ENCODE assay signal across 13 cellular contexts in genomic region chr12:12510141-12510540, GRCh38. TPM values are rescaled to one million over a fixed set of nuclear protein-coding genes. Genes with fewer than 3 reads are reported as not detected.
DNase-seq lines count a peak whose midpoint lies in the region; ATAC-seq and TF ChIP-seq lines count a peak whose summit lies in the region.
"Had no signal": no experiment of that assay in that cellular context is flagged by ENCODE, and none has a peak within 500 bp of the region (broad histone marks: within the 10 kb centered on the region; RNA-seq: fewer than 3 reads in every experiment).

No MANE protein-coding gene starts in this region.

- H3K4me3 Mint-ChIP-seq in activated T-cell treated with anti-CD3 and anti-CD28 coated beads, Interleukin-2, amount 50 U/mL, for 72 hours, result peak overlapping the region in 1 of 2 donors; percentile 8
- no peak overlapping the region for H3K4me3 Mint-ChIP-seq in activated T-cell treated with anti-CD3 and anti-CD28 coated beads, Interleukin-2, amount 50 U/mL, for 4 hours
- H3K4me3 Mint-ChIP-seq in WTC11, result no peak overlapping the region

- H3K4me3 ChIP-seq in fibroblast of pulmonary artery (replicated peaks; ENCODE audit: low read depth, low read length), result no peak overlapping the region
- no peak overlapping the region for H3K4me3 ChIP-seq in subcutaneous abdominal adipose tissue (ENCODE audit: low read depth in 1 of 5, low read length in 5 of 5)
- no peak overlapping the region for H3K4me3 ChIP-seq in BE2C (ENCODE audit: low read depth, low read length)

- H3K36me3 ChIP-seq in subcutaneous abdominal adipose tissue (ENCODE audit: control insufficient read depth in 5 of 5, insufficient read depth in 5 of 5, low read length in 5 of 5) (peaks cover 0 to 2% (median 0%) of the 10 kb centered on the region in 5 donors), BE2C (no peaks in the 10 kb centered on the region)

- peak overlapping the region; percentile 4 for H3K27ac ChIP-seq in subcutaneous abdominal adipose tissue (ENCODE audit: low read depth, low read length)

- peaks cover 3% of the 10 kb centered on the region in 2 donors for H3K36me3 Mint-ChIP-seq in activated T-cell treated with anti-CD3 and anti-CD28 coated beads, Interleukin-2, amount 50 U/mL, for 72 hours (ENCODE audit: insufficient read depth in 2 of 2)
- peaks cover 16% of the 10 kb centered on the region for H3K36me3 Mint-ChIP-seq in activated T-cell treated with anti-CD3 and anti-CD28 coated beads, Interleukin-2, amount 50 U/mL, for 4 hours (ENCODE audit: insufficient read depth)
- 0 out of 2 replicates have a peak, but pooled peaks cover 4% of the 10 kb centered on the region for H3K36me3 Mint-ChIP-seq in WTC11

- TF ChIP-seq CTCF in WTC11 (IDR thresholded peaks at IDR 0.05) (no peak), fibroblast of pulmonary artery (IDR thresholded peaks at IDR 0.05; ENCODE audit: low read length, missing control alignments) (no peak), BE2C (IDR thresholded peaks at IDR 0.05; ENCODE audit: low read depth, low read length) (no peak)

- no peak overlapping the region for H3K9ac ChIP-seq in subcutaneous abdominal adipose tissue (ENCODE audit: low read length in 5 of 5)

- no peaks in the 10 kb centered on the region for H3K9me3 ChIP-seq in subcutaneous abdominal adipose tissue (ENCODE audit: control insufficient read depth in 5 of 5, low read length in 5 of 5)
- H3K9me3 ChIP-seq in BE2C, result no peaks in the 10 kb centered on the region

- H3K4me1 ChIP-seq in subcutaneous abdominal adipose tissue (ENCODE audit: control insufficient read depth in 5 of 5, insufficient read depth in 5 of 5, low read length in 5 of 5), result peaks cover 4 to 33% (median 19%) of the 10 kb centered on the region in 5 donors
- H3K4me1 ChIP-seq in BE2C, result peaks cover 41% of the 10 kb centered on the region

- POLR2A ChIA-PET in WTC11 (lab: Charles Lee), result no interaction called here

- H3K27ac Mint-ChIP-seq in activated T-cell treated with anti-CD3 and anti-CD28 coated beads, Interleukin-2, amount 50 U/mL, for 72 hours, result peak overlapping the region; percentile 13
- H3K27ac Mint-ChIP-seq in WTC11, result peak overlapping the region; percentile 60; the same call in 1 of the 2 replicates

- DNase-seq in activated T-cell treated with anti-CD3 and anti-CD28 coated beads, Interleukin-2, amount 50 U/mL, for 72 hours, result no peak
- no peak for DNase-seq in activated T-cell treated with anti-CD3 and anti-CD28 coated beads, Interleukin-2, amount 50 U/mL, for 4 hours
- DNase-seq in WTC11 (ENCODE audit: low spot score), result no peak
- peak; percentile 31 for DNase-seq in fibroblast of pulmonary artery (ENCODE audit: low read depth)
- DNase-seq in stimulated activated CD4-positive, alpha-beta T cell treated with anti-CD3 and anti-CD28 coated beads, Interleukin-1b, Interleukin-23, amount 100 ng/mL, for 48 hours, result no peak
- DNase-seq in BE2C, result no peak
- DNase-seq: effector CD4-positive, alpha-beta T cell; NCI-H1048; NCI-H345; T-helper 9 cell had no signal

- no peaks in the 10 kb centered on the region for H3K27me3 Mint-ChIP-seq in activated T-cell treated with anti-CD3 and anti-CD28 coated beads, Interleukin-2, amount 50 U/mL, for 72 hours (ENCODE audit: low read depth)
- no peaks in the 10 kb centered on the region for H3K27me3 Mint-ChIP-seq in activated T-cell treated with anti-CD3 and anti-CD28 coated beads, Interleukin-2, amount 50 U/mL, for 4 hours (ENCODE audit: low read depth)
- no peaks in the 10 kb centered on the region for H3K27me3 Mint-ChIP-seq in WTC11 (ENCODE audit: low read depth)

- H3K27me3 ChIP-seq in subcutaneous abdominal adipose tissue (ENCODE audit: control insufficient read depth in 5 of 5, insufficient read depth in 4 of 5, low read length in 5 of 5), result no peaks in the 10 kb centered on the region
- H3K27me3 ChIP-seq in BE2C, result no peaks in the 10 kb centered on the region

- peaks cover 21% of the 10 kb centered on the region for H3K4me1 Mint-ChIP-seq in activated T-cell treated with anti-CD3 and anti-CD28 coated beads, Interleukin-2, amount 50 U/mL, for 72 hours (ENCODE audit: low read depth)
- H3K4me1 Mint-ChIP-seq in activated T-cell treated with anti-CD3 and anti-CD28 coated beads, Interleukin-2, amount 50 U/mL, for 4 hours (ENCODE audit: low read depth), result peaks cover 23% of the 10 kb centered on the region
- peaks cover 64% of the 10 kb centered on the region for H3K4me1 Mint-ChIP-seq in WTC11

- CTCF ChIA-PET in WTC11 (lab: Charles Lee), result interaction anchor here (1.5 kb wide), 1 partner anchor 12 kb away, joined by 5 read pairs; no protein-coding TSS in a partner anchor

- peak in 1 of 2 donors; percentile 17 for ATAC-seq in activated T-cell treated with anti-CD3 and anti-CD28 coated beads, Interleukin-2, amount 50 U/mL, for 72 hours (replicated peaks in 1 of 2)
- ATAC-seq in activated T-cell treated with anti-CD3 and anti-CD28 coated beads, Interleukin-2, amount 50 U/mL, for 4 hours, result no peak
- no peak for ATAC-seq in WTC11
- ATAC-seq in GM19467 (IDR thresholded peaks at IDR 0.05; ENCODE audit: unreplicated experiment), result no peak
- ATAC-seq: HCT116 had no signal

- no peaks in the 10 kb centered on the region for H3K9me3 Mint-ChIP-seq in activated T-cell treated with anti-CD3 and anti-CD28 coated beads, Interleukin-2, amount 50 U/mL, for 72 hours
- H3K9me3 Mint-ChIP-seq in activated T-cell treated with anti-CD3 and anti-CD28 coated beads, Interleukin-2, amount 50 U/mL, for 4 hours, result no peaks in the 10 kb centered on the region
- H3K9me3 Mint-ChIP-seq in WTC11, result no peaks in the 10 kb centered on the region

TF ChIP-seq in WTC11, 78 proteins besides CTCF, POLR2A, EP300 and RAD21:
- no peak for TF ChIP-seq MYBL2 (CRISPR knock-in tag; IDR thresholded peaks at IDR 0.05)

RNA-seq across cellular contexts. Expression of gene DUSP16, which starts 52.5 kb away (rescaled TPM):
- 100 to 1,000 TPM; 105 to 129 TPM for total RNA-seq in activated T-cell treated with anti-CD3 and anti-CD28 coated beads, Interleukin-2, amount 50 U/mL, for 72 hours
- total RNA-seq in activated T-cell treated with anti-CD3 and anti-CD28 coated beads, Interleukin-2, amount 50 U/mL, for 4 hours, result 10 to 100 TPM; 24.0 to 40.8 (median 34.9) TPM
- 51.9 to 52.5 TPM (median 52.4 TPM) in 3 replicates for total RNA-seq in WTC11 (2021)
- polyA plus RNA-seq in BE2C (2012; ENCODE audit: insufficient read depth, insufficient read length, low read depth), result 16.4 TPM
